In the genomic region with DNA sequence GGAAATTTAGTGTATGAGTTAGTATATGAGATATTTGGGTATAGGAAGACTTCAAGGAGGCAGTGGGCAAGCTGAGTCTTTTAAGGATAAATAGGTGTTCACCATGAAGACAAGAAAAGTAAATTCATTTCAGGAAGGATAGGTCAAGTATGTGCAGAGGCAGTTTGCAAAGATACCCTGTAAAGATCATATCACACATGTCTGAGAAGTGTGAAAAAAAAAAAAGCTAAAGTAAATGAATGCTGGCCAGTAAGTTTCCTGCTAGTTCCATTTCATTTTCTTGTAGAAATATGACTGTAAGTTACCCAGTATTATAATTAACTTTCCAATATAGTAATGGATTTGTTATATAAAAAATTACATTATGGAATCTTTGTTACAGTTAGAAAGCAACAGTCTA, we compare ENCODE assay signal across 1 cellular context.
TF ChIP-seq lines count a peak whose summit lies in the region.

No MANE protein-coding gene starts in this region.

TF ChIP-seq in SK-N-SH, 30 proteins besides CTCF, POLR2A, EP300 and RAD21 (continued from another document):
- TF ChIP-seq, protein P1, sequence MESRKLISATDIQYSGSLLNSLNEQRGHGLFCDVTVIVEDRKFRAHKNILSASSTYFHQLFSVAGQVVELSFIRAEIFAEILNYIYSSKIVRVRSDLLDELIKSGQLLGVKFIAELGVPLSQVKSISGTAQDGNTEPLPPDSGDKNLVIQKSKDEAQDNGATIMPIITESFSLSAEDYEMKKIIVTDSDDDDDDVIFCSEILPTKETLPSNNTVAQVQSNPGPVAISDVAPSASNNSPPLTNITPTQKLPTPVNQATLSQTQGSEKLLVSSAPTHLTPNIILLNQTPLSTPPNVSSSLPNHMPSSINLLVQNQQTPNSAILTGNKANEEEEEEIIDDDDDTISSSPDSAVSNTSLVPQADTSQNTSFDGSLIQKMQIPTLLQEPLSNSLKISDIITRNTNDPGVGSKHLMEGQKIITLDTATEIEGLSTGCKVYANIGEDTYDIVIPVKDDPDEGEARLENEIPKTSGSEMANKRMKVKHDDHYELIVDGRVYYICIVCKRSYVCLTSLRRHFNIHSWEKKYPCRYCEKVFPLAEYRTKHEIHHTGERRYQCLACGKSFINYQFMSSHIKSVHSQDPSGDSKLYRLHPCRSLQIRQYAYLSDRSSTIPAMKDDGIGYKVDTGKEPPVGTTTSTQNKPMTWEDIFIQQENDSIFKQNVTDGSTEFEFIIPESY (IDR thresholded peaks at IDR 0.05; ENCODE audit: borderline replicate concordance, low read depth), result no peak
- TF ChIP-seq, protein P2, sequence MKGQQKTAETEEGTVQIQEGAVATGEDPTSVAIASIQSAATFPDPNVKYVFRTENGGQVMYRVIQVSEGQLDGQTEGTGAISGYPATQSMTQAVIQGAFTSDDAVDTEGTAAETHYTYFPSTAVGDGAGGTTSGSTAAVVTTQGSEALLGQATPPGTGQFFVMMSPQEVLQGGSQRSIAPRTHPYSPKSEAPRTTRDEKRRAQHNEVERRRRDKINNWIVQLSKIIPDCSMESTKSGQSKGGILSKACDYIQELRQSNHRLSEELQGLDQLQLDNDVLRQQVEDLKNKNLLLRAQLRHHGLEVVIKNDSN (IDR thresholded peaks at IDR 0.05; ENCODE audit: borderline replicate concordance, low read depth), result no peak
- no peak for TF ChIP-seq TEAD4 (IDR thresholded peaks at IDR 0.05; ENCODE audit: borderline replicate concordance, insufficient read depth)
- no peak for TF ChIP-seq RCOR1 (IDR thresholded peaks at IDR 0.05; ENCODE audit: low read length)
- TF ChIP-seq RXRA (IDR thresholded peaks at IDR 0.05; ENCODE audit: borderline replicate concordance, low read depth), result no peak
- TF ChIP-seq CHD2 (IDR thresholded peaks at IDR 0.05; ENCODE audit: low read length, partially characterized antibody), result no peak
